Comparison of ENCODE assay signal across 28 cellular contexts in the genomic region with DNA sequence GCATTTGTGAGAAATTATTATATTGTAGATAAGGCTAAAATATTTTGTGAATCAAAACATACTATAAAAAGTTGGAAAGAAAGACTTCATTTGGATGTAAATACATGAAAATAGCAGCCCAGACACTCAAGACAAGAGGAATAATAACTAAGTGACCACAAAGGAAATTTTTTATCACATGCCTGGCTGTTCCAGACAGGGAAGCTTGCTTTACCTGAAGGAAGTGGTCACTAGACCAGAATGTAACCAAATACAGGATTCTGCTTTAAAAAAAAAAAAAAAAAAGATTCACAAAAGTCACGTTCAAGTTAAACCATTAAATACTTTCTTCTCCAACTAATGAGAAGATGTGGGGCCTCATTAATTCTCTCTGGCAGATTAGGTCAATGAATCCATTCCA. TPM values are rescaled to one million over a fixed set of nuclear protein-coding genes. Genes with fewer than 3 reads are reported as not detected.
"Had no signal": no experiment of that assay in that cellular context is flagged by ENCODE, and none has a peak within 500 bp of the region (broad histone marks: within the 10 kb centered on the region; RNA-seq: fewer than 3 reads in every experiment).

No MANE protein-coding gene starts in this region.

- ATAC-seq: left colon; left lung; lower lobe of right lung; natural killer cell; psoas muscle; right lobe of liver; stimulated activated memory B cell treated with anti-CD40 and anti-IgM and Interleukin-4, amounts not matched to agents 10 μg/mL and 1 μg/mL and 100 μg/mL, for 72 hours; stimulated activated naive CD8-positive, alpha-beta T cell treated with anti-CD3 and anti-CD28 coated beads, Interleukin-15, amount 100 ng/mL, for 72 hours had no signal

- FAIRE-seq: keratinocyte had no signal

- DNase-seq: hippocampal formation; kidney glomerular epithelial cell; left colon; left lung; lower lobe of right lung; mesendoderm; naive B cell; natural killer cell; nephron progenitor cell; occipital lobe; psoas muscle; right lobe of liver; stimulated activated CD4-positive, alpha-beta T cell treated with anti-CD3 and anti-CD28 coated beads, Interleukin-1b, Interleukin-23, amount 100 ng/mL, for 48 hours; stimulated activated CD4-positive, alpha-beta T cell treated with anti-CD3 and anti-CD28 coated beads, Interleukin-2, amount 100 ng/mL, for 48 hours; stimulated activated CD4-positive, alpha-beta T cell treated with anti-CD3 and anti-CD28 coated beads, Interleukin-4, amount 100 ng/mL, for 4 hours; stimulated activated CD8-positive, alpha-beta memory T cell treated with anti-CD3 and anti-CD28 coated beads, Interleukin-4, amount 100 ng/mL, for 48 hours; stimulated activated naive CD4-positive, alpha-beta T cell treated with Interleukin-2 at 50 U/mL for 16 hours; stimulated activated naive CD8-positive, alpha-beta T cell treated with anti-CD3 and anti-CD28 coated beads, Interleukin-15, amount 100 ng/mL, for 72 hours; substantia nigra had no signal

RNA-seq across cellular contexts. Expression of a gene that starts 9.3 kb away (rescaled TPM):
- total RNA-seq: liver, mesothelial cell of epicardium, occipital lobe, osteocyte, skeletal muscle tissue, smooth muscle cell, temporal lobe had no signal
- polyA plus RNA-seq: keratinocyte, psoas muscle, smooth muscle cell had no signal

RNA-seq across cellular contexts. Expression of a gene that starts 31.5 kb away (rescaled TPM):
- total RNA-seq: mesothelial cell of epicardium, osteocyte, skeletal muscle tissue, smooth muscle cell, temporal lobe had no signal
- polyA plus RNA-seq: keratinocyte, psoas muscle, smooth muscle cell had no signal

RNA-seq across cellular contexts. Expression of a gene that starts 44.1 kb away (rescaled TPM):
- total RNA-seq: occipital lobe, right atrium auricular region, skeletal muscle tissue, temporal lobe had no signal
- polyA plus RNA-seq: smooth muscle cell had no signal
